8 cellular contexts compared by ENCODE assay signal in genomic region chr16:30656974-30657865, GRCh38. TPM values are rescaled to one million over a fixed set of nuclear protein-coding genes. Genes with fewer than 3 reads are reported as not detected.
DNase-seq lines count a peak whose midpoint lies in the region; ATAC-seq and TF ChIP-seq lines count a peak whose summit lies in the region.

No MANE protein-coding gene starts in this region.

- intact Hi-C loops in breast epithelium (cut with DNase I; ENCODE audit: low total_unique reads), result no loop called here

- DNase-seq in DMS79 (lab: John Stamatoyannopoulos, UW) (peak; percentile 64), LNCaP clone FGC (ENCODE audit: low read depth) (no peak), breast epithelium (ENCODE audit: low spot score in 2 of 2) (no peak), SKM-1 (lab: John Stamatoyannopoulos, UW; ENCODE audit: unreplicated experiment) (no peak)

- TF ChIP-seq CTCF in LNCaP clone FGC (IDR thresholded peaks at IDR 0.05; ENCODE audit: control insufficient read depth, extremely low read depth, insufficient read depth), result no peak
- TF ChIP-seq CTCF in breast epithelium (IDR thresholded peaks at IDR 0.05), result no peak

- ATAC-seq in GM18519 (IDR thresholded peaks at IDR 0.05; ENCODE audit: low FRiP score, unreplicated experiment) (no peak), HG02885 (IDR thresholded peaks at IDR 0.05; ENCODE audit: poor library complexity, unreplicated experiment) (no peak), HG03354 (IDR thresholded peaks at IDR 0.05; ENCODE audit: poor library complexity, severe bottlenecking, unreplicated experiment) (no peak)

- no peaks in the 10 kb centered on the region for H3K36me3 ChIP-seq in breast epithelium

- no peak for TF ChIP-seq POLR2A in breast epithelium (IDR thresholded peaks at IDR 0.05)

- H3K4me3 ChIP-seq in LNCaP clone FGC (ENCODE audit: low read depth, low read length) (peak overlapping the region; percentile 49), breast epithelium (peak overlapping the region; percentile 67 to 97 (median 79)), mononuclear cell (ENCODE audit: low read length) (peak overlapping the region; percentile 31)

- H3K4me1 ChIP-seq in breast epithelium, result peaks cover 5 to 19% of the 10 kb centered on the region in 2 donors
- H3K4me1 ChIP-seq in mononuclear cell (ENCODE audit: insufficient read depth, low read length), result peaks cover 44% of the 10 kb centered on the region

- H3K27ac ChIP-seq in breast epithelium, result peak overlapping the region; percentile 97 to 99

- H3K27me3 ChIP-seq in breast epithelium (no peaks in the 10 kb centered on the region), mononuclear cell (ENCODE audit: insufficient read depth, low read length) (no peaks in the 10 kb centered on the region)

- H3K9me3 ChIP-seq in breast epithelium, result no peaks in the 10 kb centered on the region
- H3K9me3 ChIP-seq in mononuclear cell (ENCODE audit: low read depth, low read length), result no peaks in the 10 kb centered on the region

RNA-seq across cellular contexts. Expression of gene FBRS, which starts 1.0 kb away (rescaled TPM):
- total RNA-seq in breast epithelium, result 10 to 100 TPM; 13.6 to 25.2 (median 17.7) TPM
- 100 TPM for total RNA-seq in mononuclear cell

RNA-seq across cellular contexts. Expression of gene PRR14, which starts 6.5 kb away (rescaled TPM):
- 10 to 100 TPM; 21.3 to 30.2 (median 26.9) TPM for total RNA-seq in breast epithelium
- 20.8 TPM for total RNA-seq in mononuclear cell

RNA-seq across cellular contexts. Expression of gene SRCAP, which starts 41.8 kb away (rescaled TPM):
- 10 to 100 TPM; 19.0 to 24.9 (median 20.8) TPM for total RNA-seq in breast epithelium
- total RNA-seq in mononuclear cell, result 16.5 TPM

RNA-seq across cellular contexts. Expression of gene ZNF689, which starts 47.0 kb away (rescaled TPM):
- 10 to 100 TPM in 2 of 3 donors, 1 to 10 TPM in 1; 7.0 to 15.4 (median 12.8) TPM for total RNA-seq in breast epithelium
- 14.9 TPM for total RNA-seq in mononuclear cell
